ENCODE assay signal across 36 cellular contexts in the genomic region with DNA sequence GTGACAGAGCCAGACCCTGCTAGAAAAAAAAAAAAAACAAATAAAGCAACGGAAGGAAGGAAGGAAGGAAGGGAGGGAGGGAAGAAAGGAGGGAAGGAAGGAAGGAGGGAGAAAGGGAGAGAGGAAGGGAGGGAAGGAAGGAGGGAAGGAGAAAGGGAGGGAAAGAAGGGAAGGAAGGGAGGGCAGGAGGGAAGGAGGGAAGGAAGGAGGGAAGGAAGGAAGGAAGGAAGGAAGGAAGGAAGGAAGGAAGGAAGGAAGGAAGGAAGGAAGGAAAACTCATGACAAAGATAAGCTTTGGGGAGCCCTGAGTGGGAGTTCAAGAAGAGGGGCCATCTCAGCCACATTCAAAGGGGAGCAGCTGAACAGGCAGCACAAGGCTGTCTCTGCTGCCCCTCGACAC.
"Had no signal": no experiment of that assay in that cellular context is flagged by ENCODE, and none has a peak within 500 bp of the region (broad histone marks: within the 10 kb centered on the region; RNA-seq: fewer than 3 reads in every experiment).

No MANE protein-coding gene starts in this region.

- H3K9me3 ChIP-seq: adrenal gland, body of pancreas, breast epithelium had no signal

- H3K36me3 ChIP-seq: adrenal gland, brain microvascular endothelial cell, breast epithelium, WERI-Rb-1 had no signal

- H3K27ac Mint-ChIP-seq: activated B cell treated with CpG ODN at 0.5 μM for 24 hours; activated CD4-positive, alpha-beta memory T cell treated with anti-CD3 and anti-CD28 coated beads for 36 hours; activated CD4-positive, alpha-beta T cell treated with anti-CD3 and anti-CD28 coated beads, Interleukin-2, amount 10 ng/mL, durations not matched to agents 24 days and 14 days; activated CD8-positive, alpha-beta T cell treated with anti-CD3 and anti-CD28 coated beads for 36 hours; activated naive CD4-positive, alpha-beta T cell treated with anti-CD3 and anti-CD28 coated beads for 36 hours; activated naive CD4-positive, alpha-beta T cell treated with anti-CD3 and anti-CD28 coated beads, Interleukin-2, amount 50 U/mL, for 72 hours; activated naive CD8-positive, alpha-beta T cell treated with anti-CD3 and anti-CD28 coated beads for 36 hours; activated T-cell treated with anti-CD3 and anti-CD28 coated beads, Interleukin-2, amount 50 U/mL, for 72 hours; activated T-helper 1 cell treated with anti-CD3 and anti-CD28 coated beads, Interleukin-12 subunit alpha, Interleukin-12 subunit beta, Interleukin-2, Interleukin-4 antibody, amounts not matched to agents 30 ng/mL and 10 ng/mL and 1 ng/mL, durations not matched to agents 14 hours and 24 hours and 36 hours; activated T-helper 17 cell treated with anti-CD3 and anti-CD28 coated beads, Interleukin-2, amount 50 U/mL, for 72 hours; T-helper 1 cell treated with Interleukin-12 subunit alpha and Interleukin-12 subunit beta and Interleukin-4 antibody, amounts not matched to agents 30 μg/mL and 1 μg/mL, for 36 hours; T-helper 2 cell treated with Interferon-gamma antibody and Interleukin-4, amounts not matched to agents 5 μg/mL and 100 μg/mL, for 36 hours had no signal

- H3K27me3 Mint-ChIP-seq: activated B cell treated with CpG ODN at 0.5 μM for 24 hours; activated CD4-positive, alpha-beta T cell treated with anti-CD3 and anti-CD28 coated beads, Interleukin-2, amount 10 ng/mL, durations not matched to agents 24 days and 14 days; activated CD8-positive, alpha-beta T cell treated with anti-CD3 and anti-CD28 coated beads for 36 hours; activated naive CD8-positive, alpha-beta T cell treated with anti-CD3 and anti-CD28 coated beads for 36 hours had no signal

- ATAC-seq: activated CD8-positive, alpha-beta T cell treated with anti-CD3 and anti-CD28 coated beads for 36 hours; activated naive CD4-positive, alpha-beta T cell treated with anti-CD3 and anti-CD28 coated beads, Interleukin-2, amount 50 U/mL, for 72 hours; activated T-cell treated with anti-CD3 and anti-CD28 coated beads, Interleukin-2, amount 50 U/mL, for 4 hours; activated T-cell treated with anti-CD3 and anti-CD28 coated beads, Interleukin-2, amount 50 U/mL, for 72 hours; activated T-helper 17 cell treated with anti-CD3 and anti-CD28 coated beads, Interleukin-2, amount 50 U/mL, for 72 hours; body of pancreas had no signal

- H3K4me3 Mint-ChIP-seq: activated B cell treated with CpG ODN at 0.5 μM for 24 hours; activated CD4-positive, alpha-beta memory T cell treated with anti-CD3 and anti-CD28 coated beads for 36 hours; activated CD4-positive, alpha-beta T cell treated with anti-CD3 and anti-CD28 coated beads, Interleukin-2, amount 10 ng/mL, durations not matched to agents 24 days and 14 days; activated CD8-positive, alpha-beta T cell treated with anti-CD3 and anti-CD28 coated beads for 36 hours; activated naive CD4-positive, alpha-beta T cell treated with anti-CD3 and anti-CD28 coated beads for 36 hours; activated naive CD8-positive, alpha-beta T cell treated with anti-CD3 and anti-CD28 coated beads for 36 hours; activated T-cell treated with anti-CD3 and anti-CD28 coated beads, Interleukin-2, amount 50 U/mL, for 4 hours; activated T-cell treated with anti-CD3 and anti-CD28 coated beads, Interleukin-2, amount 50 U/mL, for 72 hours; activated T-helper 1 cell treated with anti-CD3 and anti-CD28 coated beads, Interleukin-12 subunit alpha, Interleukin-12 subunit beta, Interleukin-2, Interleukin-4 antibody, amounts not matched to agents 30 ng/mL and 10 ng/mL and 1 ng/mL, durations not matched to agents 14 hours and 24 hours and 36 hours; activated T-helper 17 cell treated with anti-CD3 and anti-CD28 coated beads, Interleukin-2, amount 50 U/mL, for 72 hours; T-helper 1 cell treated with Interleukin-12 subunit alpha and Interleukin-12 subunit beta and Interleukin-4 antibody, amounts not matched to agents 30 μg/mL and 1 μg/mL, for 36 hours; T-helper 2 cell treated with Interferon-gamma antibody and Interleukin-4, amounts not matched to agents 5 μg/mL and 100 μg/mL, for 36 hours had no signal

- H3K4me3 ChIP-seq: adrenal gland, body of pancreas, breast epithelium had no signal

- H3K4me1 ChIP-seq: adrenal gland, body of pancreas, breast epithelium had no signal

- H3K36me3 Mint-ChIP-seq: activated CD4-positive, alpha-beta memory T cell treated with anti-CD3 and anti-CD28 coated beads for 36 hours; activated naive CD4-positive, alpha-beta T cell treated with anti-CD3 and anti-CD28 coated beads, Interleukin-2, amount 50 U/mL, for 72 hours; activated naive CD8-positive, alpha-beta T cell treated with anti-CD3 and anti-CD28 coated beads for 36 hours had no signal

- FAIRE-seq: astrocyte had no signal

- H3K27ac ChIP-seq: adrenal gland, body of pancreas, brain microvascular endothelial cell, breast epithelium, WERI-Rb-1 had no signal

- H3K9me3 Mint-ChIP-seq: activated B cell treated with CpG ODN at 0.5 μM for 24 hours; activated CD4-positive, alpha-beta memory T cell treated with anti-CD3 and anti-CD28 coated beads for 36 hours; activated CD4-positive, alpha-beta T cell treated with anti-CD3 and anti-CD28 coated beads, Interleukin-2, amount 10 ng/mL, durations not matched to agents 24 days and 14 days; activated CD8-positive, alpha-beta T cell treated with anti-CD3 and anti-CD28 coated beads for 36 hours; activated naive CD4-positive, alpha-beta T cell treated with anti-CD3 and anti-CD28 coated beads for 36 hours; activated naive CD4-positive, alpha-beta T cell treated with anti-CD3 and anti-CD28 coated beads, Interleukin-2, amount 50 U/mL, for 72 hours; activated naive CD8-positive, alpha-beta T cell treated with anti-CD3 and anti-CD28 coated beads for 36 hours; activated T-cell treated with anti-CD3 and anti-CD28 coated beads, Interleukin-2, amount 50 U/mL, for 4 hours; activated T-cell treated with anti-CD3 and anti-CD28 coated beads, Interleukin-2, amount 50 U/mL, for 72 hours; activated T-helper 1 cell treated with anti-CD3 and anti-CD28 coated beads, Interleukin-12 subunit alpha, Interleukin-12 subunit beta, Interleukin-2, Interleukin-4 antibody, amounts not matched to agents 30 ng/mL and 10 ng/mL and 1 ng/mL, durations not matched to agents 14 hours and 24 hours and 36 hours; activated T-helper 17 cell treated with anti-CD3 and anti-CD28 coated beads, Interleukin-2, amount 50 U/mL, for 72 hours; T-helper 1 cell treated with Interleukin-12 subunit alpha and Interleukin-12 subunit beta and Interleukin-4 antibody, amounts not matched to agents 30 μg/mL and 1 μg/mL, for 36 hours; T-helper 2 cell treated with Interferon-gamma antibody and Interleukin-4, amounts not matched to agents 5 μg/mL and 100 μg/mL, for 36 hours had no signal

- H3K4me1 Mint-ChIP-seq: activated B cell treated with CpG ODN at 0.5 μM for 24 hours; activated CD4-positive, alpha-beta T cell treated with anti-CD3 and anti-CD28 coated beads, Interleukin-2, amount 10 ng/mL, durations not matched to agents 24 days and 14 days; activated naive CD8-positive, alpha-beta T cell treated with anti-CD3 and anti-CD28 coated beads for 36 hours; activated T-helper 17 cell treated with anti-CD3 and anti-CD28 coated beads, Interleukin-2, amount 50 U/mL, for 72 hours had no signal

- H3K27me3 ChIP-seq: adrenal gland, body of pancreas, brain microvascular endothelial cell, breast epithelium had no signal

- DNase-seq: activated B cell treated with CpG ODN at 0.5 μM for 24 hours; activated CD4-positive, alpha-beta memory T cell treated with anti-CD3 and anti-CD28 coated beads for 36 hours; activated CD4-positive, alpha-beta T cell treated with anti-CD3 and anti-CD28 coated beads for 4 hours; activated CD4-positive, alpha-beta T cell treated with anti-CD3 and anti-CD28 coated beads, Interleukin-2, amount 10 ng/mL, durations not matched to agents 24 days and 14 days; activated CD4-positive, alpha-beta T cell treated with anti-CD3 and anti-CD28 coated beads, Interleukin-2, amount 50 U/mL, for 1 hour; activated CD4-positive, alpha-beta T cell treated with anti-CD3 and anti-CD28 coated beads, Interleukin-2, amount 50 U/mL, for 4 hours; activated CD4-positive, CD25-positive, alpha-beta regulatory T cell treated with anti-CD3 and anti-CD28 coated beads, Interleukin-2, amount 50 U/mL, for 72 hours; activated CD8-positive, alpha-beta memory T cell treated with anti-CD3 and anti-CD28 coated beads, Interleukin-2, amount 50 U/mL, for 4 hours; activated CD8-positive, alpha-beta T cell treated with anti-CD3 and anti-CD28 coated beads for 36 hours; activated effector memory CD4-positive, alpha-beta T cell treated with anti-CD3 and anti-CD28 coated beads, Interleukin-2, amount 50 U/mL, for 16 hours; activated gamma-delta T cell treated with Interleukin-2 at 50 U/mL for 16 hours; activated naive CD4-positive, alpha-beta T cell; activated naive CD4-positive, alpha-beta T cell treated with anti-CD3 and anti-CD28 coated beads for 36 hours; activated naive CD4-positive, alpha-beta T cell treated with anti-CD3 and anti-CD28 coated beads, Interleukin-2, amount 50 U/mL, for 16 hours; activated naive CD8-positive, alpha-beta T cell treated with anti-CD3 and anti-CD28 coated beads for 36 hours; activated T-cell treated with anti-CD3 and anti-CD28 coated beads for 4 hours; activated T-cell treated with anti-CD3 and anti-CD28 coated beads, Interleukin-2, amount 50 U/mL, for 1 hour; activated T-cell treated with anti-CD3 and anti-CD28 coated beads, Interleukin-2, amount 50 U/mL, for 4 hours; activated T-cell treated with anti-CD3 and anti-CD28 coated beads, Interleukin-2, amount 50 U/mL, for 72 hours; adrenal gland; amniotic stem cell; aorta; body of pancreas; brain microvascular endothelial cell; central memory CD4-positive, alpha-beta T cell; T-helper 1 cell; T-helper 2 cell; T-helper 9 cell; WERI-Rb-1 had no signal
